8 cellular contexts compared by ENCODE assay signal in the genomic region with DNA sequence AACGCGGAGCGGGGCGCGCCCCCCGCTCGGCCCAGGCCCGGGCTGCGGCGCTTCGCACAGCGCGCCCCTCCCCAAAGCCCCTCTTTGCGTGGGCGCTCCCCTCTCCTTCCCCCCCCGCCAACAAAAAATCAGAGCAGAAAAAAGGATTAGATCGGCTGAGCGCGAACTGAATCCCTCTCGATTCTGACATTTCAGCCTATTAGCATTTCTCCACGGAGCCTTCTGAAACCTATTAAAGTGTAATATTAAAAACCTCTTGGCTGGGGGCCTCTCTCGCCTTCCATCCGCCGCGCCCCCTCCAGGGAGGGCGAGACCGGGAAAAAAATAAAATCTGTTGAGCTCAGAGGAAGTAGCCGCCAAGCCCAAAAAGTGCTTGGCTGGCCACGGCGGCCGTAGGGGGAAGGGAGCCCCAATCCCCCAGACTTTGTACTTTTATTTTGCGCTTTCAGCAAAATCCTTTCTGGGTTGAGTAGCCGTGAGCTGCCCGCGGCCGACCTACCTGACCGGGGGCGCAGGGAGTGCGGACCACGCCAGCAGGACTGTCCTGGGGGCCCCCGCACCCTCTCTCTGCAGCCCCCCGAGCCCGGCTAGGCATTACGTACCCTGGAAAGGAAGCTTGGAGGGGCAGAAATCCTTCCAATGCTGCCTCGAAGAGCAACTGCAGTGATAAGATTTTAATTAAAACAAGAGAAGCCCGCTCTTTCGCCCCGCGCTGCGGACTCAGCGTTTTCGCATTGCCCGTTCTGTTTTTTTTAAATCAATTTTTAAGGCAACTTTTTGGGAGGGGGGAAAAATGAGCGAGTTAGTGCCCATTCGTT. TPM values are rescaled to one million over a fixed set of nuclear protein-coding genes. Genes with fewer than 3 reads are reported as not detected.
DNase-seq lines count a peak whose midpoint lies in the region; ATAC-seq, FAIRE-seq and TF ChIP-seq lines count a peak whose summit lies in the region.

No MANE protein-coding gene starts in this region.

- POLR2A ChIA-PET in activated CD8-positive, alpha-beta T cell treated with anti-CD3 and anti-CD28 coated beads for 36 hours (lab: Charles Lee): interaction anchor here (1.5 kb wide), 1 partner anchor 29 kb away, joined by 5 read pairs; no protein-coding TSS in a partner anchor

- no peak overlapping the region for H3K27ac ChIP-seq in DND-41 (ENCODE audit: low read length)

- peaks cover 98% of the 10 kb centered on the region for H3K27me3 ChIP-seq in DND-41 (ENCODE audit: insufficient read depth, low read length, poor library complexity)
- no peaks in the 10 kb centered on the region for H3K27me3 ChIP-seq in neuron (ENCODE audit: insufficient read depth, low read length)

- H3K27me3 Mint-ChIP-seq in activated CD8-positive, alpha-beta T cell treated with anti-CD3 and anti-CD28 coated beads for 36 hours: peaks cover 66% of the 10 kb centered on the region

- peaks cover 48% of the 10 kb centered on the region for H4K20me1 ChIP-seq in DND-41 (ENCODE audit: insufficient read depth, low read length)

- no peak for ATAC-seq in DND-41 (ENCODE audit: insufficient read depth, low read depth)
- ATAC-seq in activated CD8-positive, alpha-beta T cell treated with anti-CD3 and anti-CD28 coated beads for 36 hours: no peak

- H2AFZ ChIP-seq in DND-41 (ENCODE audit: low read depth, low read length) (peak overlapping the region; percentile 61), neuron (ENCODE audit: low read depth, low read length) (peak overlapping the region; percentile 15)

- peak; percentile 19 for DNase-seq in DND-41
- DNase-seq in LHCN-M2 (ENCODE audit: low read depth): peak; percentile 61
- no peak for DNase-seq in activated CD8-positive, alpha-beta T cell treated with anti-CD3 and anti-CD28 coated beads for 36 hours
- peak; percentile 33 for DNase-seq in foreskin melanocyte
- DNase-seq in effector CD8-positive, alpha-beta T cell (lab: John Stamatoyannopoulos, UW): no peak
- DNase-seq in COLO829 (ENCODE audit: low spot score): no peak
- no peak for DNase-seq in HTR-8/SVneo (ENCODE audit: insufficient read length, low spot score)

- no peak overlapping the region for H3K27ac Mint-ChIP-seq in activated CD8-positive, alpha-beta T cell treated with anti-CD3 and anti-CD28 coated beads for 36 hours

- H3K4me1 ChIP-seq in DND-41 (ENCODE audit: insufficient read depth, low read length): peaks cover 47% of the 10 kb centered on the region
- H3K4me1 ChIP-seq in neuron (ENCODE audit: insufficient read depth, low read length): peaks cover 13% of the 10 kb centered on the region

- H3K4me1 Mint-ChIP-seq in activated CD8-positive, alpha-beta T cell treated with anti-CD3 and anti-CD28 coated beads for 36 hours (ENCODE audit: low read depth): peaks cover 32% of the 10 kb centered on the region

- H3K9me3 Mint-ChIP-seq in activated CD8-positive, alpha-beta T cell treated with anti-CD3 and anti-CD28 coated beads for 36 hours: no peaks in the 10 kb centered on the region

- H3K79me2 ChIP-seq in DND-41 (ENCODE audit: insufficient read depth, low read length): no peaks in the 10 kb centered on the region

- H3K4me2 ChIP-seq in DND-41 (ENCODE audit: insufficient read depth, low read length): peak overlapping the region; percentile 81

- H3K9ac ChIP-seq in DND-41 (ENCODE audit: low read depth, low read length): peak overlapping the region; percentile 53

- H3K4me3 Mint-ChIP-seq in activated CD8-positive, alpha-beta T cell treated with anti-CD3 and anti-CD28 coated beads for 36 hours: peak overlapping the region; percentile 29

- intact Hi-C loops in activated CD8-positive, alpha-beta T cell treated with anti-CD3 and anti-CD28 coated beads for 36 hours (cut with micrococcal nuclease): no loop called here

- CTCF ChIA-PET in activated CD8-positive, alpha-beta T cell treated with anti-CD3 and anti-CD28 coated beads for 36 hours (lab: Charles Lee): interaction anchor here (1.0 to 1.1 kb wide), 3 partner anchors 29 to 185 kb away, joined by 4 to 7 read pairs (median 5); no protein-coding TSS in a partner anchor

- H3K36me3 ChIP-seq in DND-41 (ENCODE audit: insufficient read depth, low read length): no peaks in the 10 kb centered on the region; the same call in 1 of the 2 replicates
- peaks cover 6% of the 10 kb centered on the region for H3K36me3 ChIP-seq in neuron (ENCODE audit: insufficient read depth, low read length)

- TF ChIP-seq CTCF in DND-41 (IDR thresholded peaks at IDR 0.05; ENCODE audit: borderline replicate concordance, extremely low read depth, low read length, poor library complexity, severe bottlenecking): no peak
- TF ChIP-seq CTCF in activated CD8-positive, alpha-beta T cell treated with anti-CD3 and anti-CD28 coated beads for 36 hours (IDR thresholded peaks at IDR 0.05): no peak

- no peaks in the 10 kb centered on the region for H3K36me3 Mint-ChIP-seq in activated CD8-positive, alpha-beta T cell treated with anti-CD3 and anti-CD28 coated beads for 36 hours (ENCODE audit: low read depth)

- FAIRE-seq in HTR-8/SVneo (lab: Jason Lieb, UNC): no peak

- H3K9me3 ChIP-seq in DND-41 (ENCODE audit: insufficient read depth, low read length, severe bottlenecking): no peaks in the 10 kb centered on the region
- H3K9me3 ChIP-seq in neuron (ENCODE audit: low read length): no peaks in the 10 kb centered on the region

- H3K4me3 ChIP-seq in DND-41 (ENCODE audit: low read depth in 1 of 2, low read length in 2 of 2): peak overlapping the region; percentile 28 to 57; a peak in 3 of 4 replicates
- peak overlapping the region; percentile 95 for H3K4me3 ChIP-seq in neuron (ENCODE audit: low read length)

RNA-seq across cellular contexts. Expression of a gene that starts 1.3 kb away (rescaled TPM):
- total RNA-seq in LHCN-M2 (2014; rRNA removed): 37.7 and 44.0 TPM in 2 replicates
- 43.1 TPM for polyA plus RNA-seq in LHCN-M2 (2012)
- 10 to 100 TPM; 43.8 to 44.2 TPM for total RNA-seq in activated CD8-positive, alpha-beta T cell treated with anti-CD3 and anti-CD28 coated beads for 36 hours

Comparison
In these comparisons a context has a peak if more than half of its experiments do, and no peak if none do; other contexts are left out.
1. DNase-seq: peak in DND-41 (single experiment), LHCN-M2 (single experiment) and foreskin melanocyte (single experiment); none in activated CD8-positive, alpha-beta T cell treated with anti-CD3 and anti-CD28 coated beads for 36 hours (single experiment), effector CD8-positive, alpha-beta T cell (single experiment), COLO829 (single experiment) and HTR-8/SVneo (single experiment).